In genomic region chr1:9299571-9300541, GRCh38 we compare ENCODE assay signal across 1 cellular context.
A peak's percentile ranks its signal among the peaks of the same experiment; 100 is the strongest.
TF ChIP-seq lines count a peak whose summit lies in the region.

No MANE protein-coding gene starts in this region.

TF ChIP-seq in A549, 52 proteins besides CTCF, POLR2A, EP300 and RAD21 (continued from another document):
- TF ChIP-seq MAX (IDR thresholded peaks at IDR 0.05) (peak; percentile 92), HEYL (CRISPR knock-in tag; IDR thresholded peaks at IDR 0.05) (peak; percentile 69; the same call in 1 of the 2 replicates), RARB (CRISPR knock-in tag; IDR thresholded peaks at IDR 0.05) (peak; percentile 48; the same call in 1 of the 2 replicates), TFCP2L1 (CRISPR knock-in tag; IDR thresholded peaks at IDR 0.05) (peak; percentile 81; the same call in 1 of the 2 replicates), FOSL2 (IDR thresholded peaks at IDR 0.05) (0 out of 2 replicates have a peak, but pooled peaks have one; percentile 13), FOSL2 (CRISPR knock-in tag; IDR thresholded peaks at IDR 0.05) (peak; percentile 79), MYC (IDR thresholded peaks at IDR 0.05; ENCODE audit: borderline replicate concordance, low read length) (peak; percentile 75)
